27 cellular contexts compared by ENCODE assay signal in the genomic region with DNA sequence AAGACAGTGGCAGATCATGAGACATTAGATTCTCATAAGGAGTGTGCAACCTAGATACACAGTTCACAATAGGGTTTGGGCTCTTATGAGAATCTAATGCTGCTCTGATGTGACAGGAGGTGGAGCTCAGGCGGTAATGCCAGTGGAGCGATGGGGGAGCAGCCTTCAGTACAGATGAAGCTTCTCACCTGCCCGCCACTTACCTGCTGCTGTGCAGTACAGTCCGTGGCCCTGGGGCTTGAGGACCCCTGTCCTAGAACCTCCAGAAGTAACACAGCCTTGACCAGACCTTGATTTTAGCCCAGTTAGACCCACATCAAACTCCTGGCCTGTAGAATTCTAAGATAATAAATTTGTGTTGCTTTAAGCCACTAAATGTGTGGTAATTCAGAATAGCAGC.
"Had no signal": no experiment of that assay in that cellular context is flagged by ENCODE, and none has a peak within 500 bp of the region (broad histone marks: within the 10 kb centered on the region; RNA-seq: fewer than 3 reads in every experiment).

No MANE protein-coding gene starts in this region.

- H3K4me3 ChIP-seq: neural progenitor cell, ovary, prostate gland, right lobe of liver, sigmoid colon, stomach, thoracic aorta, thyroid gland, tibial nerve, upper lobe of right lung, uterus had no signal

- H3K36me3 ChIP-seq: neural progenitor cell, neutrophil, ovary, prostate gland, right lobe of liver, sigmoid colon, stomach, thoracic aorta, thyroid gland, tibial nerve, upper lobe of right lung, uterus had no signal

- H3K79me2 ChIP-seq: parathyroid adenoma had no signal

- DNase-seq: naive B cell; naive thymus-derived CD8-positive, alpha-beta T cell; nucleus accumbens; ovary; right lobe of liver; sigmoid colon; small intestine; stimulated activated CD4-positive, alpha-beta T cell treated with anti-CD3 and anti-CD28 coated beads, Interleukin-15, amount 100 ng/mL, for 24 hours; stimulated activated CD4-positive, alpha-beta T cell treated with anti-CD3 and anti-CD28 coated beads, Interleukin-2, amount 100 ng/mL, for 24 hours; stimulated activated CD4-positive, alpha-beta T cell treated with anti-CD3 and anti-CD28 coated beads, Interleukin-2, amount 100 ng/mL, for 48 hours; stimulated activated CD4-positive, alpha-beta T cell treated with anti-CD3 and anti-CD28 coated beads, Interleukin-4, amount 100 ng/mL, for 24 hours; stimulated activated naive B cell treated with anti-CD40 and anti-IgM and Interleukin-4, amounts not matched to agents 10 μg/mL and 1 μg/mL and 100 μg/mL, for 72 hours; stimulated activated naive CD4-positive, alpha-beta T cell treated with Interleukin-2 at 50 U/mL for 16 hours; stomach; thyroid gland; upper lobe of right lung; uterus had no signal

- H3K36me3 Mint-ChIP-seq: naive B cell; naive thymus-derived CD8-positive, alpha-beta T cell; natural killer cell treated with Interleukin-12 subunit alpha and Interleukin-12 subunit beta and Interleukin-15 and Interleukin-18, amount 100 ng/mL, for 72 hours; stimulated activated effector memory CD8-positive, alpha-beta T cell treated with anti-CD3 and anti-CD28 coated beads, Interleukin-12 subunit alpha, Interleukin-12 subunit beta, amount 100 ng/mL, for 72 hours; stimulated activated naive B cell treated with anti-CD40 and anti-IgM and Interleukin-4, amounts not matched to agents 10 μg/mL and 1 μg/mL and 100 μg/mL, for 72 hours; type B pancreatic cell had no signal

- H3K9me3 Mint-ChIP-seq: naive B cell; naive thymus-derived CD8-positive, alpha-beta T cell; natural killer cell treated with Interleukin-12 subunit alpha and Interleukin-12 subunit beta and Interleukin-15 and Interleukin-18, amount 100 ng/mL, for 72 hours; stimulated activated effector memory CD8-positive, alpha-beta T cell treated with anti-CD3 and anti-CD28 coated beads, Interleukin-12 subunit alpha, Interleukin-12 subunit beta, amount 100 ng/mL, for 72 hours; stimulated activated naive B cell treated with anti-CD40 and anti-IgM and Interleukin-4, amounts not matched to agents 10 μg/mL and 1 μg/mL and 100 μg/mL, for 72 hours; stimulated activated naive CD8-positive, alpha-beta T cell treated with anti-CD3 and anti-CD28 coated beads, Interleukin-15, Interleukin-2, amounts not matched to agents 100 ng/mL and 50 ng/mL, for 24 hours; type B pancreatic cell had no signal

- H3K9me3 ChIP-seq: neutrophil, ovary, prostate gland, right lobe of liver, sigmoid colon, stomach, thoracic aorta, thyroid gland, tibial nerve, upper lobe of right lung, uterus had no signal

- H3K27me3 Mint-ChIP-seq: naive B cell; natural killer cell treated with Interleukin-12 subunit alpha and Interleukin-12 subunit beta and Interleukin-15 and Interleukin-18, amount 100 ng/mL, for 72 hours; stimulated activated naive CD8-positive, alpha-beta T cell treated with anti-CD3 and anti-CD28 coated beads, Interleukin-15, Interleukin-2, amounts not matched to agents 100 ng/mL and 50 ng/mL, for 24 hours; type B pancreatic cell had no signal

- H2AFZ ChIP-seq: neural progenitor cell, parathyroid adenoma had no signal

- H3K4me3 Mint-ChIP-seq: naive thymus-derived CD8-positive, alpha-beta T cell; natural killer cell treated with Interleukin-12 subunit alpha and Interleukin-12 subunit beta and Interleukin-15 and Interleukin-18, amount 100 ng/mL, for 72 hours; neural progenitor cell; stimulated activated effector memory CD8-positive, alpha-beta T cell treated with anti-CD3 and anti-CD28 coated beads, Interleukin-12 subunit alpha, Interleukin-12 subunit beta, amount 100 ng/mL, for 72 hours; stimulated activated naive B cell treated with anti-CD40 and anti-IgM and Interleukin-4, amounts not matched to agents 10 μg/mL and 1 μg/mL and 100 μg/mL, for 72 hours; stimulated activated naive CD8-positive, alpha-beta T cell treated with anti-CD3 and anti-CD28 coated beads, Interleukin-15, Interleukin-2, amounts not matched to agents 100 ng/mL and 50 ng/mL, for 24 hours; type B pancreatic cell had no signal

- H3K4me2 ChIP-seq: neural progenitor cell had no signal

- H3K27ac ChIP-seq: neural progenitor cell, neutrophil, ovary, parathyroid adenoma, prostate gland, right lobe of liver, sigmoid colon, stomach, thoracic aorta, thyroid gland, tibial nerve, upper lobe of right lung, uterus had no signal

- H3K9ac ChIP-seq: neural progenitor cell, parathyroid adenoma had no signal

- H3K4me1 ChIP-seq: parathyroid adenoma, prostate gland, right lobe of liver, sigmoid colon, upper lobe of right lung, uterus had no signal

- H3K27ac Mint-ChIP-seq: naive B cell; naive thymus-derived CD8-positive, alpha-beta T cell; natural killer cell treated with Interleukin-12 subunit alpha and Interleukin-12 subunit beta and Interleukin-15 and Interleukin-18, amount 100 ng/mL, for 72 hours; neural progenitor cell; stimulated activated effector memory CD8-positive, alpha-beta T cell treated with anti-CD3 and anti-CD28 coated beads, Interleukin-12 subunit alpha, Interleukin-12 subunit beta, amount 100 ng/mL, for 72 hours; stimulated activated naive B cell treated with anti-CD40 and anti-IgM and Interleukin-4, amounts not matched to agents 10 μg/mL and 1 μg/mL and 100 μg/mL, for 72 hours; stimulated activated naive CD8-positive, alpha-beta T cell treated with anti-CD3 and anti-CD28 coated beads, Interleukin-15, Interleukin-2, amounts not matched to agents 100 ng/mL and 50 ng/mL, for 24 hours; type B pancreatic cell had no signal

- H3K27me3 ChIP-seq: neural progenitor cell, neutrophil, ovary, right lobe of liver, sigmoid colon, stomach, thyroid gland, tibial nerve, upper lobe of right lung, uterus had no signal

- ATAC-seq: naive thymus-derived CD8-positive, alpha-beta T cell; natural killer cell treated with Interleukin-12 subunit alpha and Interleukin-12 subunit beta and Interleukin-15 and Interleukin-18, amount 100 ng/mL, for 72 hours; stimulated activated effector memory CD8-positive, alpha-beta T cell treated with anti-CD3 and anti-CD28 coated beads, Interleukin-12 subunit alpha, Interleukin-12 subunit beta, amount 100 ng/mL, for 72 hours; stimulated activated naive B cell treated with anti-CD40 and anti-IgM and Interleukin-4, amounts not matched to agents 10 μg/mL and 1 μg/mL and 100 μg/mL, for 72 hours; upper lobe of right lung had no signal

- H3K4me1 Mint-ChIP-seq: naive B cell; naive thymus-derived CD8-positive, alpha-beta T cell; stimulated activated effector memory CD8-positive, alpha-beta T cell treated with anti-CD3 and anti-CD28 coated beads, Interleukin-12 subunit alpha, Interleukin-12 subunit beta, amount 100 ng/mL, for 72 hours had no signal

- FAIRE-seq: small intestine had no signal
